In genomic region chr2:112481050-112481527, GRCh38 we compare ENCODE assay signal across 8 cellular contexts. TPM values are rescaled to one million over a fixed set of nuclear protein-coding genes. Genes with fewer than 3 reads are reported as not detected.
DNase-seq lines count a peak whose midpoint lies in the region; ATAC-seq and TF ChIP-seq lines count a peak whose summit lies in the region.

No MANE protein-coding gene starts in this region.

- H3K27me3 Mint-ChIP-seq in progenitor cell of endocrine pancreas = peaks cover 6% of the 10 kb centered on the region

- peak overlapping the region; percentile 95 for H3K27ac Mint-ChIP-seq in progenitor cell of endocrine pancreas

- H3K27me3 ChIP-seq in adipocyte (replicated peaks; ENCODE audit: control insufficient read depth, insufficient read depth, low read length) (no peaks in the 10 kb centered on the region), upper lobe of right lung (no peaks in the 10 kb centered on the region)

- H3K36me3 ChIP-seq in adipocyte (ENCODE audit: control insufficient read depth, insufficient read depth, low read length, severe bottlenecking) (no peaks in the 10 kb centered on the region), upper lobe of right lung (no peaks in the 10 kb centered on the region)

- peak overlapping the region; percentile 80 for H3K27ac ChIP-seq in upper lobe of right lung

- peak; percentile 90 for DNase-seq in GM10266 (ENCODE audit: extremely low spot score)
- DNase-seq in NCI-H1048 (lab: John Stamatoyannopoulos, UW) = peak; percentile 62
- DNase-seq in SW 1271 (lab: John Stamatoyannopoulos, UW) = peak; percentile 74 to 85
- peak; percentile 95 for DNase-seq in adipocyte (ENCODE audit: low read depth)
- peak; percentile 84 for DNase-seq in left cardiac atrium
- DNase-seq in progenitor cell of endocrine pancreas (ENCODE audit: low spot score, unreplicated experiment) = peak; percentile 68
- DNase-seq in upper lobe of right lung = peak; percentile 92

- ATAC-seq in HG02588 (IDR thresholded peaks at IDR 0.05; ENCODE audit: unreplicated experiment) = peak; percentile 54
- peak; percentile 87 to 91 for ATAC-seq in left cardiac atrium
- ATAC-seq in upper lobe of right lung = peak; percentile 90

- H3K9ac ChIP-seq in adipocyte (ENCODE audit: low read length) = peak overlapping the region; percentile 92

- H3K36me3 Mint-ChIP-seq in progenitor cell of endocrine pancreas (ENCODE audit: insufficient read depth) = peaks cover 3% of the 10 kb centered on the region

- H3K4me1 Mint-ChIP-seq in progenitor cell of endocrine pancreas (ENCODE audit: low read depth) = peaks cover 20% of the 10 kb centered on the region

- H3K4me3 Mint-ChIP-seq in progenitor cell of endocrine pancreas (ENCODE audit: low read depth) = peak overlapping the region; percentile 92

- intact Hi-C loops in left cardiac atrium (cut with DNase I) = loop anchor here (2.0 to 10.0 kb wide), 4 partner anchors 61 to 166 kb away; partner anchors contain the start of genes POLR1B (in 2 of the 2) and SLC20A1 (in 1 of the 2)
- intact Hi-C loops in upper lobe of right lung (cut with DNase I) = no loop called here

- TF ChIP-seq CTCF in GM10266 (IDR thresholded peaks at IDR 0.05; ENCODE audit: control insufficient read depth, insufficient read depth, low read depth, missing control alignments) = peak; percentile 96
- TF ChIP-seq CTCF in progenitor cell of endocrine pancreas (IDR thresholded peaks at IDR 0.05; ENCODE audit: unreplicated experiment) = peak; percentile 74
- TF ChIP-seq CTCF in upper lobe of right lung (IDR thresholded peaks at IDR 0.05) = peak; percentile 79

- no peaks in the 10 kb centered on the region for H3K9me3 ChIP-seq in adipocyte (ENCODE audit: control insufficient read depth, low read length)
- no peaks in the 10 kb centered on the region for H3K9me3 ChIP-seq in upper lobe of right lung

- H3K4me1 ChIP-seq in adipocyte (ENCODE audit: control insufficient read depth, insufficient read depth, low read length) (peaks cover 13% of the 10 kb centered on the region), upper lobe of right lung (peaks cover 18% of the 10 kb centered on the region)

- H3K4me3 ChIP-seq in adipocyte (ENCODE audit: low read length) (peak overlapping the region; percentile 94), upper lobe of right lung (peak overlapping the region; percentile 67)

- H3K9me3 Mint-ChIP-seq in progenitor cell of endocrine pancreas (ENCODE audit: low read depth) = no peaks in the 10 kb centered on the region

RNA-seq across cellular contexts. Expression of gene TTL, which starts 0.9 kb away (rescaled TPM):
- total RNA-seq in left cardiac atrium = 10 to 100 TPM; 39.2 to 44.1 TPM
- total RNA-seq in progenitor cell of endocrine pancreas = 35.9 and 37.0 TPM in 2 replicates
- 45.4 TPM for total RNA-seq in upper lobe of right lung

RNA-seq across cellular contexts. Expression of gene RGPD8, which starts 47.6 kb away (rescaled TPM):
- total RNA-seq in left cardiac atrium (10 to 100 TPM in 1 of 2 donors, 1 to 10 TPM in 1; 9.0 to 11.5 TPM), progenitor cell of endocrine pancreas (11.3 and 13.3 TPM in 2 replicates), upper lobe of right lung (20.0 TPM)

Comparison
In these comparisons a context has a peak if more than half of its experiments do, and no peak if none do; other contexts are left out.
1. Peak in every context shown above with its lines: DNase-seq, ATAC-seq, H3K4me3 ChIP-seq and H3K27ac ChIP-seq.